28 cellular contexts compared by ENCODE assay signal in the genomic region with DNA sequence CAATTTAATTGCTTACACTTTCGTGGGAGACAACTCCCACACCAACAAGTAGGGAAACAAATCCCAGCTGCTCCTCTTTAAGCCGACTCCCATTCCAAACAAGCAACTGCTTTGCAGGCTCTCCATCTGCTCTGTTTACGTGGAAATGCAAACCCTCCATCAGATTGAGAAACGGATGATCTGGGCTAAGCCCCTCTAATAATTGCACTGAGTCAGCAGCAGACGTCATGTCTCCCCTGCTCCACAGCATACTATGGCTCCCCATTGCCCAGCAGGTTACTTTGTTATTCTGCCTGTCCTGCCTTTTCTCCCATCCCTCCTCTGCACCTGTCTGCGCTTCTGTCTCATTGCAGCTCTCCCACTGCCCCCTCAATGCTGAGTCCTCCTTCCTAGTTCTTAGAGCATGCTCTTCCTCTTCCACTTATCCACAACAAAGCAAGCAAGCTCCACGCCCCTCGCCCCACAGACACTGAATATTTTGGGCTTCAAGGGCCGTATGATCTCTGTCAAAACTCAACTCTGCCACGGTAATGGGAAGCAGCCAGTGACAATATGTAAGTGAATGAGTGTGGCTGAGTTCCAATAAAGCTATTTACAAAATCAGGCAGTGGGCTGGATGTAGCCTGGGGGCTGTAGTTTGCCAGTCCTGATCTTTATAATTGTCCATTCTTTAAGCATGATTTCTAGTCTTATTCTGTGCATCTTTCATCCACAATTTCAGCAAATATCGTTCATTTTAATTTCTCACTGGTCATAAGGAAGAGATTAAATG. TPM values are rescaled to one million over a fixed set of nuclear protein-coding genes. Genes with fewer than 3 reads are reported as not detected.
DNase-seq lines count a peak whose midpoint lies in the region; ATAC-seq, FAIRE-seq and TF ChIP-seq lines count a peak whose summit lies in the region.
"Had no signal": no experiment of that assay in that cellular context is flagged by ENCODE, and none has a peak within 500 bp of the region (broad histone marks: within the 10 kb centered on the region; RNA-seq: fewer than 3 reads in every experiment).

No MANE protein-coding gene starts in this region.

- FAIRE-seq in D721Med (lab: Jason Lieb, UNC): peak; percentile 96
- FAIRE-seq: GM19239, K562 had no signal

- TF ChIP-seq CTCF in D721Med (IDR thresholded peaks at IDR 0.05; ENCODE audit: insufficient read depth, missing control alignments) (no peak), glutamatergic neuron (IDR thresholded peaks at IDR 0.05; ENCODE audit: partially characterized antibody, unreplicated experiment) (no peak), GM13976 (IDR thresholded peaks at IDR 0.05; ENCODE audit: borderline replicate concordance, control extremely low read depth, extremely low read depth, insufficient read depth, missing control alignments) (no peak)

- H3K27me3 Mint-ChIP-seq in glutamatergic neuron (ENCODE audit: unreplicated experiment): peaks cover 2% of the 10 kb centered on the region

- no peak; the same call in 2 of the 3 replicates for ATAC-seq in SK-N-SH treated with all-trans-retinoic acid at 6 μM for 48 hours
- no peak for ATAC-seq in GM21825 (IDR thresholded peaks at IDR 0.05; ENCODE audit: unreplicated experiment)
- ATAC-seq: activated CD4-positive, alpha-beta T cell treated with anti-CD3 and anti-CD28 coated beads for 36 hours; activated naive CD8-positive, alpha-beta T cell treated with anti-CD3 and anti-CD28 coated beads, Interleukin-2, amount 50 U/mL, for 24 hours; K562; left colon; T-helper 17 cell had no signal

- H3K27ac Mint-ChIP-seq in glutamatergic neuron (ENCODE audit: unreplicated experiment): no peak overlapping the region
- H3K27ac Mint-ChIP-seq: activated CD4-positive, alpha-beta T cell treated with anti-CD3 and anti-CD28 coated beads for 36 hours; activated naive CD8-positive, alpha-beta T cell treated with anti-CD3 and anti-CD28 coated beads, Interleukin-2, amount 50 U/mL, for 24 hours; CD4-positive, CD25-positive, alpha-beta regulatory T cell; dendritic cell treated with granulocyte-macrophage colony-stimulating factor and Interleukin-4, amounts not matched to agents 40 ng/mL and 50 ng/mL, for 4 days; nephron progenitor cell; stimulated activated naive CD8-positive, alpha-beta T cell treated with anti-CD3 and anti-CD28 coated beads, Interleukin-15, Interleukin-2, amounts not matched to agents 100 ng/mL and 50 ng/mL, for 24 hours; T-helper 17 cell had no signal

- no peaks in the 10 kb centered on the region for H3K36me3 Mint-ChIP-seq in glutamatergic neuron (ENCODE audit: unreplicated experiment)

- H3K4me1 Mint-ChIP-seq in glutamatergic neuron (ENCODE audit: low read depth, unreplicated experiment): no peaks in the 10 kb centered on the region
- H3K4me1 Mint-ChIP-seq: activated CD4-positive, alpha-beta T cell treated with anti-CD3 and anti-CD28 coated beads for 36 hours; activated naive CD8-positive, alpha-beta T cell treated with anti-CD3 and anti-CD28 coated beads, Interleukin-2, amount 50 U/mL, for 24 hours; nephron progenitor cell; T-helper 17 cell had no signal

- H3K9me3 Mint-ChIP-seq in glutamatergic neuron (ENCODE audit: unreplicated experiment): no peaks in the 10 kb centered on the region
- H3K9me3 Mint-ChIP-seq: activated naive CD8-positive, alpha-beta T cell treated with anti-CD3 and anti-CD28 coated beads, Interleukin-2, amount 50 U/mL, for 24 hours; dendritic cell treated with granulocyte-macrophage colony-stimulating factor and Interleukin-4, amounts not matched to agents 40 ng/mL and 50 ng/mL, for 4 days had no signal

- peak; percentile 38 for DNase-seq in D721Med (ENCODE audit: insufficient read length, low spot score)
- DNase-seq in NCI-H1105 treated with DMSO at 0.1 percent for 48 hours (lab: John Stamatoyannopoulos, UW): peak; percentile 69
- peak; percentile 36 for DNase-seq in NCI-H2171 (lab: John Stamatoyannopoulos, UW)
- no peak for DNase-seq in glutamatergic neuron
- no peak for DNase-seq in GM13976 (ENCODE audit: low spot score)
- DNase-seq in G401 (ENCODE audit: low spot score): no peak
- DNase-seq: activated CD4-positive, alpha-beta T cell treated with anti-CD3 and anti-CD28 coated beads for 36 hours; activated effector memory CD4-positive, alpha-beta T cell treated with Interleukin-2 at 50 U/mL for 16 hours; activated naive CD8-positive, alpha-beta T cell treated with anti-CD3 and anti-CD28 coated beads, Interleukin-2, amount 50 U/mL, for 24 hours; CD4-positive, CD25-positive, alpha-beta regulatory T cell; central memory CD4-positive, alpha-beta T cell; DMS53; esophagus squamous epithelium; foreskin melanocyte; GF-D8; H7; left colon; NCI-H1930; NCI-H510A treated with DMSO at 0.1 percent for 48 hours; nephron progenitor cell; ovary; T-helper 17 cell had no signal

- in situ Hi-C loops in GM13976 (cut with MboI; ENCODE audit: low sequenced_read_pairs, unreplicated experiment) (no loop called here), G401 (cut with HindIII; ENCODE audit: low sequenced_read_pairs) (no loop called here)

- no peak overlapping the region for H3K4me3 Mint-ChIP-seq in glutamatergic neuron (ENCODE audit: unreplicated experiment)
- H3K4me3 Mint-ChIP-seq: activated CD4-positive, alpha-beta T cell treated with anti-CD3 and anti-CD28 coated beads for 36 hours; activated naive CD8-positive, alpha-beta T cell treated with anti-CD3 and anti-CD28 coated beads, Interleukin-2, amount 50 U/mL, for 24 hours; CD4-positive, CD25-positive, alpha-beta regulatory T cell; dendritic cell treated with granulocyte-macrophage colony-stimulating factor and Interleukin-4, amounts not matched to agents 40 ng/mL and 50 ng/mL, for 4 days; nephron progenitor cell; stimulated activated naive CD8-positive, alpha-beta T cell treated with anti-CD3 and anti-CD28 coated beads, Interleukin-15, Interleukin-2, amounts not matched to agents 100 ng/mL and 50 ng/mL, for 24 hours; T-helper 17 cell had no signal

TF ChIP-seq in SK-N-SH treated with all-trans-retinoic acid at 6 μM for 48 hours, 23 proteins besides CTCF, POLR2A, EP300 and RAD21 (continues in another document):
- TF ChIP-seq ZFP30 (CRISPR knock-in tag; IDR thresholded peaks at IDR 0.05): no peak
- TF ChIP-seq TOX (CRISPR knock-in tag; IDR thresholded peaks at IDR 0.05; ENCODE audit: borderline replicate concordance): no peak
- TF ChIP-seq TCF4 (CRISPR knock-in tag; IDR thresholded peaks at IDR 0.05; ENCODE audit: borderline replicate concordance): peak; percentile 23; the same call in 1 of the 2 replicates
- TF ChIP-seq ISL1 (CRISPR knock-in tag; IDR thresholded peaks at IDR 0.05): peak; percentile 40; the same call in 1 of the 2 replicates
- no peak for TF ChIP-seq PPARA (CRISPR knock-in tag; IDR thresholded peaks at IDR 0.05; ENCODE audit: borderline replicate concordance)
- TF ChIP-seq ZNF70 (CRISPR knock-in tag; IDR thresholded peaks at IDR 0.05): no peak
- no peak for TF ChIP-seq ARNTL (CRISPR knock-in tag; IDR thresholded peaks at IDR 0.05; ENCODE audit: borderline replicate concordance, low read depth)
- TF ChIP-seq CSDC2 (CRISPR knock-in tag; IDR thresholded peaks at IDR 0.05): no peak
- no peak for TF ChIP-seq ZNF8 (CRISPR knock-in tag; IDR thresholded peaks at IDR 0.05)
- no peak for TF ChIP-seq ESRRG (CRISPR knock-in tag; IDR thresholded peaks at IDR 0.05)
- TF ChIP-seq, protein P1, sequence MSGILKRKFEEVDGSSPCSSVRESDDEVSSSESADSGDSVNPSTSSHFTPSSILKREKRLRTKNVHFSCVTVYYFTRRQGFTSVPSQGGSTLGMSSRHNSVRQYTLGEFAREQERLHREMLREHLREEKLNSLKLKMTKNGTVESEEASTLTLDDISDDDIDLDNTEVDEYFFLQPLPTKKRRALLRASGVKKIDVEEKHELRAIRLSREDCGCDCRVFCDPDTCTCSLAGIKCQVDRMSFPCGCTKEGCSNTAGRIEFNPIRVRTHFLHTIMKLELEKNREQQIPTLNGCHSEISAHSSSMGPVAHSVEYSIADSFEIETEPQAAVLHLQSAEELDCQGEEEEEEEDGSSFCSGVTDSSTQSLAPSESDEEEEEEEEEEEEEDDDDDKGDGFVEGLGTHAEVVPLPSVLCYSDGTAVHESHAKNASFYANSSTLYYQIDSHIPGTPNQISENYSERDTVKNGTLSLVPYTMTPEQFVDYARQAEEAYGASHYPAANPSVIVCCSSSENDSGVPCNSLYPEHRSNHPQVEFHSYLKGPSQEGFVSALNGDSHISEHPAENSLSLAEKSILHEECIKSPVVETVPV (CRISPR knock-in tag; IDR thresholded peaks at IDR 0.05): no peak
- TF ChIP-seq, protein P2, sequence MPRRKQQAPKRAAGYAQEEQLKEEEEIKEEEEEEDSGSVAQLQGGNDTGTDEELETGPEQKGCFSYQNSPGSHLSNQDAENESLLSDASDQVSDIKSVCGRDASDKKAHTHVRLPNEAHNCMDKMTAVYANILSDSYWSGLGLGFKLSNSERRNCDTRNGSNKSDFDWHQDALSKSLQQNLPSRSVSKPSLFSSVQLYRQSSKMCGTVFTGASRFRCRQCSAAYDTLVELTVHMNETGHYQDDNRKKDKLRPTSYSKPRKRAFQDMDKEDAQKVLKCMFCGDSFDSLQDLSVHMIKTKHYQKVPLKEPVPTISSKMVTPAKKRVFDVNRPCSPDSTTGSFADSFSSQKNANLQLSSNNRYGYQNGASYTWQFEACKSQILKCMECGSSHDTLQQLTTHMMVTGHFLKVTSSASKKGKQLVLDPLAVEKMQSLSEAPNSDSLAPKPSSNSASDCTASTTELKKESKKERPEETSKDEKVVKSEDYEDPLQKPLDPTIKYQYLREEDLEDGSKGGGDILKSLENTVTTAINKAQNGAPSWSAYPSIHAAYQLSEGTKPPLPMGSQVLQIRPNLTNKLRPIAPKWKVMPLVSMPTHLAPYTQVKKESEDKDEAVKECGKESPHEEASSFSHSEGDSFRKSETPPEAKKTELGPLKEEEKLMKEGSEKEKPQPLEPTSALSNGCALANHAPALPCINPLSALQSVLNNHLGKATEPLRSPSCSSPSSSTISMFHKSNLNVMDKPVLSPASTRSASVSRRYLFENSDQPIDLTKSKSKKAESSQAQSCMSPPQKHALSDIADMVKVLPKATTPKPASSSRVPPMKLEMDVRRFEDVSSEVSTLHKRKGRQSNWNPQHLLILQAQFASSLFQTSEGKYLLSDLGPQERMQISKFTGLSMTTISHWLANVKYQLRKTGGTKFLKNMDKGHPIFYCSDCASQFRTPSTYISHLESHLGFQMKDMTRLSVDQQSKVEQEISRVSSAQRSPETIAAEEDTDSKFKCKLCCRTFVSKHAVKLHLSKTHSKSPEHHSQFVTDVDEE (CRISPR knock-in tag; IDR thresholded peaks at IDR 0.05): peak; percentile 59
- TF ChIP-seq ZNF565 (CRISPR knock-in tag; conservative IDR thresholded peaks at IDR 0.05; ENCODE audit: low read depth): no peak
- no peak for TF ChIP-seq SNAI2 (CRISPR knock-in tag; IDR thresholded peaks at IDR 0.05)

RNA-seq across cellular contexts. Expression of a gene that starts 39.5 kb away (rescaled TPM):
- total RNA-seq in glutamatergic neuron (ENCODE audit: unreplicated experiment): 23.2 TPM
- 33.1 and 39.8 TPM in 2 replicates for total RNA-seq in G401 (2014; rRNA removed; shearing (Covaris generic))

Comparison
In these comparisons a context has a peak if more than half of its experiments do, and no peak if none do; other contexts are left out.
1. DNase-seq: peak in D721Med (single experiment), NCI-H1105 treated with DMSO at 0.1 percent for 48 hours (single experiment) and NCI-H2171 (single experiment); none in glutamatergic neuron (single experiment), GM13976 (single experiment) and G401 (single experiment).